In the genomic region with DNA sequence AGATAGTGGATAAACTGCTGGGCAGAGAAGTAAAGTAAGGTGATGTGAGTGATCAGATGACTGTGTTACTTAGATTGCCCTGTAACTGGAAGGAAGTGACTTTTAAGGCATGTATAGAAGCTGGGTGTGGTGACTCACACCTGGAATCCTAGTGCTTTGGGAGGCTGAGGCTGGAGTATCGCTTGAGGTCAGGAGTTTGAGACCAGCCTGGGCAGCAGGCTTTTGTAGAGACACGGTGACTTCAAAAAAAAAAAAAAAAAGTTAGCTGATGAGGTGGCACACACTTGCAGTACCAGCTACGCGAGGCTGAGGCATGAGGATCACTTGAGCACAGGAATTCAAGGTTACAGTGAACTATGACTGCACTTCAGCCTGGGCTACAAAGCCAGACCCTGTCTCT, we compare ENCODE assay signal across 15 cellular contexts. TPM values are rescaled to one million over a fixed set of nuclear protein-coding genes. Genes with fewer than 3 reads are reported as not detected.
A peak's percentile ranks its signal among the peaks of the same experiment; 100 is the strongest.
DNase-seq lines count a peak whose midpoint lies in the region; ATAC-seq lines count a peak whose summit lies in the region.
"Had no signal": no experiment of that assay in that cellular context is flagged by ENCODE, and none has a peak within 500 bp of the region (broad histone marks: within the 10 kb centered on the region; RNA-seq: fewer than 3 reads in every experiment).

No MANE protein-coding gene starts in this region.

- H3K79me1 ChIP-seq in trophoblast cell (ENCODE audit: low read length): peaks cover 13% of the 10 kb centered on the region

- CTCF ChIA-PET in activated CD8-positive, alpha-beta memory T cell treated with anti-CD3 and anti-CD28 coated beads, Interleukin-2, amount 10 ng/mL, durations not matched to agents 7 days and 5 days (lab: Charles Lee): interaction anchor here (1.1 to 2.1 kb wide), 4 partner anchors 19 to 58 kb away, joined by 3 to 7 read pairs (median 4); partner anchors contain the start of gene LTN1

- peaks cover 9% of the 10 kb centered on the region for H3K36me3 Mint-ChIP-seq in activated CD8-positive, alpha-beta memory T cell treated with anti-CD3 and anti-CD28 coated beads, Interleukin-2, amount 10 ng/mL, durations not matched to agents 7 days and 5 days
- peaks cover 36% of the 10 kb centered on the region for H3K36me3 Mint-ChIP-seq in activated naive CD8-positive, alpha-beta T cell treated with anti-CD3 and anti-CD28 coated beads for 36 hours

- H3K4me3 Mint-ChIP-seq in activated CD8-positive, alpha-beta memory T cell treated with anti-CD3 and anti-CD28 coated beads, Interleukin-2, amount 10 ng/mL, durations not matched to agents 7 days and 5 days: no peak overlapping the region
- no peak overlapping the region for H3K4me3 Mint-ChIP-seq in activated naive CD8-positive, alpha-beta T cell treated with anti-CD3 and anti-CD28 coated beads for 36 hours
- H3K4me3 Mint-ChIP-seq: stimulated activated naive B cell treated with anti-CD40 and anti-IgM and Interleukin-4, amounts not matched to agents 10 μg/mL and 1 μg/mL and 100 μg/mL, for 72 hours had no signal

- H2AK5ac ChIP-seq in trophoblast cell (ENCODE audit: low read length): no peak overlapping the region

- H2BK12ac ChIP-seq in trophoblast cell (ENCODE audit: low read length): no peak overlapping the region

- H4K12ac ChIP-seq in trophoblast cell (ENCODE audit: low read depth, low read length): no peak overlapping the region

- H3K79me2 ChIP-seq in trophoblast cell (ENCODE audit: control insufficient read depth, insufficient read depth, low read length, poor library complexity): peaks cover 4% of the 10 kb centered on the region

- H2BK5ac ChIP-seq in trophoblast cell (ENCODE audit: low read depth, low read length, poor library complexity): no peak overlapping the region

- H3K9me3 Mint-ChIP-seq in activated CD8-positive, alpha-beta memory T cell treated with anti-CD3 and anti-CD28 coated beads, Interleukin-2, amount 10 ng/mL, durations not matched to agents 7 days and 5 days (ENCODE audit: low read depth): no peaks in the 10 kb centered on the region
- peaks cover 2% of the 10 kb centered on the region for H3K9me3 Mint-ChIP-seq in activated naive CD8-positive, alpha-beta T cell treated with anti-CD3 and anti-CD28 coated beads for 36 hours
- H3K9me3 Mint-ChIP-seq: stimulated activated naive B cell treated with anti-CD40 and anti-IgM and Interleukin-4, amounts not matched to agents 10 μg/mL and 1 μg/mL and 100 μg/mL, for 72 hours had no signal

- no peak overlapping the region for H3K23ac ChIP-seq in trophoblast cell (ENCODE audit: low read length)

- no peak for ATAC-seq in activated CD8-positive, alpha-beta memory T cell treated with anti-CD3 and anti-CD28 coated beads, Interleukin-2, amount 10 ng/mL, durations not matched to agents 7 days and 5 days
- ATAC-seq in GM18517 (IDR thresholded peaks at IDR 0.05; ENCODE audit: unreplicated experiment) (no peak), HG03457 (IDR thresholded peaks at IDR 0.05; ENCODE audit: unreplicated experiment) (no peak)
- ATAC-seq: left colon; mucosa of descending colon; pancreas; stimulated activated naive B cell treated with anti-CD40 and anti-IgM and Interleukin-4, amounts not matched to agents 10 μg/mL and 1 μg/mL and 100 μg/mL, for 72 hours had no signal

- no peaks in the 10 kb centered on the region for H3K9me3 ChIP-seq in trophoblast cell (ENCODE audit: insufficient read depth, low read depth, low read length)
- H3K9me3 ChIP-seq: mucosa of descending colon, pancreas had no signal

- H3K18ac ChIP-seq in trophoblast cell (ENCODE audit: low read length): no peak overlapping the region

- H3K4me2 ChIP-seq in trophoblast cell (ENCODE audit: low read length): no peak overlapping the region

- DNase-seq in activated CD8-positive, alpha-beta memory T cell treated with anti-CD3 and anti-CD28 coated beads, Interleukin-2, amount 10 ng/mL, durations not matched to agents 7 days and 5 days: no peak
- DNase-seq in activated CD8-positive, alpha-beta memory T cell treated with anti-CD3 and anti-CD28 coated beads, Interleukin-2, amount 50 U/mL, for 48 hours: no peak
- peak; percentile 6 for DNase-seq in RPMI7951 (ENCODE audit: low read depth)
- no peak for DNase-seq in activated naive CD8-positive, alpha-beta T cell treated with anti-CD3 and anti-CD28 coated beads for 36 hours
- peak; percentile 87 to 88 for DNase-seq in trophoblast cell
- DNase-seq in NCI-H526 (lab: John Stamatoyannopoulos, UW): no peak
- DNase-seq: HCEC 1CT; hypothalamus; left colon; mucosa of descending colon; pancreas; stimulated activated naive B cell treated with anti-CD40 and anti-IgM and Interleukin-4, amounts not matched to agents 10 μg/mL and 1 μg/mL and 100 μg/mL, for 72 hours had no signal

- H2BK120ac ChIP-seq in trophoblast cell (ENCODE audit: insufficient read depth, low read length, poor library complexity): no peak overlapping the region

- no peak overlapping the region for H3K27ac ChIP-seq in trophoblast cell (ENCODE audit: low read depth, low read length)
- H3K27ac ChIP-seq: pancreas had no signal

- H3K4me1 Mint-ChIP-seq in activated CD8-positive, alpha-beta memory T cell treated with anti-CD3 and anti-CD28 coated beads, Interleukin-2, amount 10 ng/mL, durations not matched to agents 7 days and 5 days: peaks cover 65% of the 10 kb centered on the region
- H3K4me1 Mint-ChIP-seq in activated naive CD8-positive, alpha-beta T cell treated with anti-CD3 and anti-CD28 coated beads for 36 hours: peaks cover 52% of the 10 kb centered on the region

- no peaks in the 10 kb centered on the region for H3K27me3 Mint-ChIP-seq in activated CD8-positive, alpha-beta memory T cell treated with anti-CD3 and anti-CD28 coated beads, Interleukin-2, amount 10 ng/mL, durations not matched to agents 7 days and 5 days
- H3K27me3 Mint-ChIP-seq in activated naive CD8-positive, alpha-beta T cell treated with anti-CD3 and anti-CD28 coated beads for 36 hours: no peaks in the 10 kb centered on the region
- H3K27me3 Mint-ChIP-seq: stimulated activated naive B cell treated with anti-CD40 and anti-IgM and Interleukin-4, amounts not matched to agents 10 μg/mL and 1 μg/mL and 100 μg/mL, for 72 hours had no signal

- H2AFZ ChIP-seq in trophoblast cell (ENCODE audit: insufficient read depth, low read length, poor library complexity): no peak overlapping the region

- no peak overlapping the region for H4K91ac ChIP-seq in trophoblast cell (ENCODE audit: low read depth, low read length)

- peaks cover 0 to 3% of the 10 kb centered on the region in 2 experiments for H3K4me1 ChIP-seq in trophoblast cell (ENCODE audit: control insufficient read depth in 1 of 2, insufficient read depth in 2 of 2, low read length in 2 of 2)

- H3K36me3 ChIP-seq in trophoblast cell (ENCODE audit: control insufficient read depth in 1 of 2, insufficient read depth in 2 of 2, low read length in 2 of 2): no peaks in the 10 kb centered on the region
- H3K36me3 ChIP-seq: pancreas had no signal

- WGBS in trophoblast cell (ENCODE audit: extremely low coverage, insufficient coverage, insufficient read length): no CpG with 5 or more reads among the region's 4 CpGs

- H3K4ac ChIP-seq in trophoblast cell (ENCODE audit: low read depth, low read length): no peak overlapping the region

- H3K14ac ChIP-seq in trophoblast cell (ENCODE audit: low read length): no peak overlapping the region

- H3K9ac ChIP-seq in trophoblast cell (ENCODE audit: low read length): no peak overlapping the region

- H3K27ac Mint-ChIP-seq in activated CD8-positive, alpha-beta memory T cell treated with anti-CD3 and anti-CD28 coated beads, Interleukin-2, amount 10 ng/mL, durations not matched to agents 7 days and 5 days: peak overlapping the region; percentile 80
- H3K27ac Mint-ChIP-seq in activated naive CD8-positive, alpha-beta T cell treated with anti-CD3 and anti-CD28 coated beads for 36 hours: peak overlapping the region; percentile 77

- no peak overlapping the region for H3K4me3 ChIP-seq in trophoblast cell (ENCODE audit: low read depth, low read length)
- H3K4me3 ChIP-seq: mucosa of descending colon, pancreas, skin epidermis had no signal

- no peak overlapping the region for H4K8ac ChIP-seq in trophoblast cell (ENCODE audit: low read depth, low read length)

- H3K27me3 ChIP-seq in trophoblast cell (ENCODE audit: insufficient read depth, low read length): no peaks in the 10 kb centered on the region
- H3K27me3 ChIP-seq: pancreas had no signal

RNA-seq across cellular contexts. Expression of gene USP16, which starts 2.3 kb away (rescaled TPM):
- total RNA-seq in activated CD8-positive, alpha-beta memory T cell treated with anti-CD3 and anti-CD28 coated beads, Interleukin-2, amount 10 ng/mL, durations not matched to agents 7 days and 5 days: 10 to 100 TPM; 26.7 to 35.5 TPM
- 42.7 and 61.0 TPM in 2 replicates for total RNA-seq in RPMI7951 (2014; rRNA removed; shearing (Covaris generic))
- 10 to 100 TPM; 59.0 to 61.6 TPM for total RNA-seq in activated naive CD8-positive, alpha-beta T cell treated with anti-CD3 and anti-CD28 coated beads for 36 hours
- polyA plus RNA-seq in trophoblast cell (2013): 29.0 and 31.2 TPM in 2 replicates

RNA-seq across cellular contexts. Expression of gene RWDD2B, which starts 3.0 kb away (rescaled TPM):
- 10 to 100 TPM in 1 of 2 experiments, 1 to 10 TPM in 1; 6.9 to 12.2 TPM for total RNA-seq in activated CD8-positive, alpha-beta memory T cell treated with anti-CD3 and anti-CD28 coated beads, Interleukin-2, amount 10 ng/mL, durations not matched to agents 7 days and 5 days
- 26.1 and 32.3 TPM in 2 replicates for total RNA-seq in RPMI7951 (2014; rRNA removed; shearing (Covaris generic))
- total RNA-seq in activated naive CD8-positive, alpha-beta T cell treated with anti-CD3 and anti-CD28 coated beads for 36 hours: 10 to 100 TPM; 24.3 to 24.5 TPM
- 3.3 and 3.6 TPM in 2 replicates for polyA plus RNA-seq in trophoblast cell (2013)

RNA-seq across cellular contexts. Expression of gene LTN1, which starts 29.5 kb away (rescaled TPM):
- total RNA-seq in activated CD8-positive, alpha-beta memory T cell treated with anti-CD3 and anti-CD28 coated beads, Interleukin-2, amount 10 ng/mL, durations not matched to agents 7 days and 5 days: 10 to 100 TPM; 24.7 to 27.1 TPM
- 20.6 and 23.1 TPM in 2 replicates for total RNA-seq in RPMI7951 (2014; rRNA removed; shearing (Covaris generic))
- total RNA-seq in activated naive CD8-positive, alpha-beta T cell treated with anti-CD3 and anti-CD28 coated beads for 36 hours: 10 to 100 TPM; 23.0 to 24.6 TPM
- polyA plus RNA-seq in trophoblast cell (2013): 16.1 and 16.2 TPM in 2 replicates

RNA-seq across cellular contexts. Expression of gene CCT8, which starts 51.3 kb away (rescaled TPM):
- total RNA-seq in activated CD8-positive, alpha-beta memory T cell treated with anti-CD3 and anti-CD28 coated beads, Interleukin-2, amount 10 ng/mL, durations not matched to agents 7 days and 5 days: 100 to 1,000 TPM; 235 to 301 TPM
- 265 and 342 TPM in 2 replicates for total RNA-seq in RPMI7951 (2014; rRNA removed; shearing (Covaris generic))
- total RNA-seq in activated naive CD8-positive, alpha-beta T cell treated with anti-CD3 and anti-CD28 coated beads for 36 hours: 100 to 1,000 TPM; 504 to 510 TPM
- 204 and 209 TPM in 2 replicates for polyA plus RNA-seq in trophoblast cell (2013)

Comparison
In these comparisons a context has a peak if more than half of its experiments do, and no peak if none do; other contexts are left out.
1. DNase-seq: peak in RPMI7951 (single experiment) and trophoblast cell (2 of 2); none in activated CD8-positive, alpha-beta memory T cell treated with anti-CD3 and anti-CD28 coated beads, Interleukin-2, amount 10 ng/mL, durations not matched to agents 7 days and 5 days (single experiment), activated CD8-positive, alpha-beta memory T cell treated with anti-CD3 and anti-CD28 coated beads, Interleukin-2, amount 50 U/mL, for 48 hours (single experiment), activated naive CD8-positive, alpha-beta T cell treated with anti-CD3 and anti-CD28 coated beads for 36 hours (single experiment) and NCI-H526 (0 of 2).